Comparison of ENCODE assay signal across 13 cellular contexts in genomic region chr3:171095063-171095462, GRCh38.
DNase-seq lines count a peak whose midpoint lies in the region; ATAC-seq and TF ChIP-seq lines count a peak whose summit lies in the region.
"Had no signal": no experiment of that assay in that cellular context is flagged by ENCODE, and none has a peak within 500 bp of the region (broad histone marks: within the 10 kb centered on the region; RNA-seq: fewer than 3 reads in every experiment).

No MANE protein-coding gene starts in this region.

- in situ Hi-C loops in GM13976 (cut with MboI; ENCODE audit: low sequenced_read_pairs, unreplicated experiment): no loop called here

- no peak overlapping the region for H3K27ac Mint-ChIP-seq in stimulated activated memory B cell treated with anti-CD40 and anti-IgM and Interleukin-4, amounts not matched to agents 10 μg/mL and 1 μg/mL and 100 μg/mL, for 72 hours
- H3K27ac Mint-ChIP-seq: dendritic cell treated with granulocyte-macrophage colony-stimulating factor and Interleukin-4, amounts not matched to agents 40 ng/mL and 50 ng/mL, for 4 days; memory B cell had no signal

- DNase-seq in GM12864 (ENCODE audit: low read depth): peak; percentile 15
- DNase-seq in central memory CD4-positive, alpha-beta T cell: no peak
- no peak for DNase-seq in mesenteric fat pad (ENCODE audit: low spot score)
- DNase-seq in GM13976 (ENCODE audit: low spot score): no peak
- DNase-seq: activated CD4-positive, CD25-positive, alpha-beta regulatory T cell; activated gamma-delta T cell treated with Interleukin-2 at 50 U/mL for 16 hours; retina had no signal

- peaks cover 3% of the 10 kb centered on the region for H3K9me3 Mint-ChIP-seq in stimulated activated memory B cell treated with anti-CD40 and anti-IgM and Interleukin-4, amounts not matched to agents 10 μg/mL and 1 μg/mL and 100 μg/mL, for 72 hours
- H3K9me3 Mint-ChIP-seq: dendritic cell treated with granulocyte-macrophage colony-stimulating factor and Interleukin-4, amounts not matched to agents 40 ng/mL and 50 ng/mL, for 4 days had no signal

- peaks cover 9% of the 10 kb centered on the region for H3K36me3 Mint-ChIP-seq in stimulated activated memory B cell treated with anti-CD40 and anti-IgM and Interleukin-4, amounts not matched to agents 10 μg/mL and 1 μg/mL and 100 μg/mL, for 72 hours

- no peak overlapping the region for H3K4me3 Mint-ChIP-seq in stimulated activated memory B cell treated with anti-CD40 and anti-IgM and Interleukin-4, amounts not matched to agents 10 μg/mL and 1 μg/mL and 100 μg/mL, for 72 hours
- H3K4me3 Mint-ChIP-seq: dendritic cell treated with granulocyte-macrophage colony-stimulating factor and Interleukin-4, amounts not matched to agents 40 ng/mL and 50 ng/mL, for 4 days; memory B cell had no signal

- no peak overlapping the region for H3K4me3 ChIP-seq in GM12864 (ENCODE audit: low read depth, low read length)

- H3K4me1 Mint-ChIP-seq in stimulated activated memory B cell treated with anti-CD40 and anti-IgM and Interleukin-4, amounts not matched to agents 10 μg/mL and 1 μg/mL and 100 μg/mL, for 72 hours: no peaks in the 10 kb centered on the region
- H3K4me1 Mint-ChIP-seq: memory B cell had no signal

- ATAC-seq in GM19372 (IDR thresholded peaks at IDR 0.05; ENCODE audit: low read depth, unreplicated experiment) (peak; percentile 74), HG02884 (IDR thresholded peaks at IDR 0.05; ENCODE audit: unreplicated experiment) (peak; percentile 99), HG03571 (IDR thresholded peaks at IDR 0.05; ENCODE audit: unreplicated experiment) (peak; percentile 86)
- ATAC-seq in stimulated activated memory B cell treated with anti-CD40 and anti-IgM and Interleukin-4, amounts not matched to agents 10 μg/mL and 1 μg/mL and 100 μg/mL, for 72 hours: no peak

- TF ChIP-seq CTCF in GM12864 (IDR thresholded peaks at IDR 0.05; ENCODE audit: low read depth, low read length, missing control alignments) (no peak), GM13976 (IDR thresholded peaks at IDR 0.05; ENCODE audit: borderline replicate concordance, control extremely low read depth, extremely low read depth, insufficient read depth, missing control alignments) (no peak)

- peaks cover 8% of the 10 kb centered on the region for H3K27me3 Mint-ChIP-seq in stimulated activated memory B cell treated with anti-CD40 and anti-IgM and Interleukin-4, amounts not matched to agents 10 μg/mL and 1 μg/mL and 100 μg/mL, for 72 hours
- H3K27me3 Mint-ChIP-seq: dendritic cell treated with granulocyte-macrophage colony-stimulating factor and Interleukin-4, amounts not matched to agents 40 ng/mL and 50 ng/mL, for 4 days; memory B cell had no signal
